ENCODE assay signal across 8 cellular contexts in genomic region chr16:88453621-88454314, GRCh38. TPM values are rescaled to one million over a fixed set of nuclear protein-coding genes. Genes with fewer than 3 reads are reported as not detected.
A peak's percentile ranks its signal among the peaks of the same experiment; 100 is the strongest.
DNase-seq lines count a peak whose midpoint lies in the region; ATAC-seq, FAIRE-seq and TF ChIP-seq lines count a peak whose summit lies in the region.

No MANE protein-coding gene starts in this region.

- 1 to 2% (median 2%) methylated on average over 26 to 77 of the region's 77 CpGs for WGBS in heart left ventricle, 4 donors

- H3K4me3 ChIP-seq in heart left ventricle (peak overlapping the region; percentile 48 to 85 (median 66)), fibroblast of villous mesenchyme (ENCODE audit: low read depth, low read length) (peak overlapping the region; percentile 66), skeletal muscle cell (ENCODE audit: low read depth, low read length) (peak overlapping the region; percentile 58)

- no peak for FAIRE-seq in GM12891 (lab: Jason Lieb, UNC)

- no peak for ATAC-seq in heart left ventricle

- H3K27ac ChIP-seq in heart left ventricle: peak overlapping the region in 4 of 12 donors; percentile 21 to 76 (median 58)

- peaks cover 7 to 47% (median 27%) of the 10 kb centered on the region in 12 donors for H3K4me1 ChIP-seq in heart left ventricle

- no peaks in the 10 kb centered on the region for H3K36me3 ChIP-seq in heart left ventricle

- TF ChIP-seq POLR2A in heart left ventricle (IDR thresholded peaks at IDR 0.05) (no peak), GM12891 (IDR thresholded peaks at IDR 0.05; ENCODE audit: low read depth, low read length) (no peak)

- H3K9me3 ChIP-seq in heart left ventricle: no peaks in the 10 kb centered on the region

- DNase-seq in heart left ventricle (no peak), cardiac septum (ENCODE audit: low spot score) (no peak), fibroblast of villous mesenchyme (ENCODE audit: low read depth) (no peak), skeletal muscle cell (ENCODE audit: low read depth) (no peak), NCI-H187 treated with DMSO at 0.1 percent for 48 hours (lab: John Stamatoyannopoulos, UW) (no peak), COR-L47 (lab: John Stamatoyannopoulos, UW) (no peak), GM12891 (ENCODE audit: insufficient read length, low spot score) (no peak)
- DNase-seq in activated CD8-positive, alpha-beta memory T cell treated with anti-CD3 and anti-CD28 coated beads for 24 hours: peak; percentile 75

- H3K27me3 ChIP-seq in heart left ventricle: peaks cover 0 to 22% (median 0%) of the 10 kb centered on the region in 9 donors

- intact Hi-C loops in heart left ventricle (cut with DNase I) (loop anchor here in 2 of 10 donors (5.0 to 10.0 kb wide), 2 partner anchors 251 to 764 kb away; partner anchors contain the start of genes CTU2 (in 1 of the 2), RNF166 (in 1 of the 2) and ZNF778 (in 1 of the 2)), cardiac septum (cut with DNase I) (no loop called here)

- no peak for TF ChIP-seq CTCF in heart left ventricle (IDR thresholded peaks at IDR 0.05)
- TF ChIP-seq CTCF in fibroblast of villous mesenchyme (IDR thresholded peaks at IDR 0.05; ENCODE audit: insufficient read depth, low read depth, low read length): no peak

TF ChIP-seq in GM12891, 5 proteins besides CTCF, POLR2A, EP300 and RAD21:
- TF ChIP-seq TAF1 (IDR thresholded peaks at IDR 0.05; ENCODE audit: low read depth, low read length): no peak
- TF ChIP-seq POU2F2 (IDR thresholded peaks at IDR 0.05; ENCODE audit: low read depth, low read length): no peak
- no peak for TF ChIP-seq POLR2AphosphoS5 (IDR thresholded peaks at IDR 0.05; ENCODE audit: low read depth, low read length)
- TF ChIP-seq SPI1 (IDR thresholded peaks at IDR 0.05; ENCODE audit: low read depth, low read length): no peak
- TF ChIP-seq PAX5 (IDR thresholded peaks at IDR 0.05; ENCODE audit: insufficient read depth, low read length, severe bottlenecking): no peak

RNA-seq across cellular contexts. Expression of gene ZFPM1, which starts 0.7 kb away (rescaled TPM):
- total RNA-seq in heart left ventricle (1 to 10 TPM; 1.3 to 6.1 (median 4.1) TPM), cardiac septum (9.6 TPM), fibroblast of villous mesenchyme (2.6 TPM in 2 replicates)
- polyA plus RNA-seq in heart left ventricle: 1 to 10 TPM; 1.6 to 6.3 TPM
- 0.87 TPM for polyA plus RNA-seq in GM12891 (2012; ENCODE audit: low read depth, missing spikeins)
